8 cellular contexts compared by ENCODE assay signal in genomic region chr19:6373813-6374108, GRCh38. TPM values are rescaled to one million over a fixed set of nuclear protein-coding genes. Genes with fewer than 3 reads are reported as not detected.
DNase-seq lines count a peak whose midpoint lies in the region; ATAC-seq, FAIRE-seq and TF ChIP-seq lines count a peak whose summit lies in the region.

No MANE protein-coding gene starts in this region.

- intact Hi-C loops in gastrocnemius medialis (cut with DNase I; ENCODE audit: low total_unique reads) (loop anchor here (1.0 to 10.0 kb wide), 9 partner anchors 12 to 749 kb away; partner anchors contain the start of genes CLPP, GPR108, GTF2F1 and MLLT1), lower leg skin (cut with DNase I; ENCODE audit: low total_unique reads) (no loop called here)

- peak overlapping the region; percentile 64 for H3K27ac ChIP-seq in SU-DHL-6 (ENCODE audit: low read depth, low read length)
- peak overlapping the region; percentile 98 to 100 (median 100) for H3K27ac ChIP-seq in gastrocnemius medialis

- DNase-seq in GM19239 (ENCODE audit: insufficient read length, low spot score), result peak; percentile 51
- no peak for DNase-seq in fibroblast of mammary gland (ENCODE audit: low read depth)
- DNase-seq in gastrocnemius medialis, result no peak
- DNase-seq in activated CD4-positive, alpha-beta T cell treated with anti-CD3 and anti-CD28 coated beads for 1 hour, result no peak
- no peak for DNase-seq in lower leg skin (ENCODE audit: low spot score in 2 of 2)

- H3K4me3 ChIP-seq in SU-DHL-6 (ENCODE audit: insufficient read depth, low read length, poor library complexity, severe bottlenecking), result peak overlapping the region; percentile 57
- peak overlapping the region; percentile 50 for H3K4me3 ChIP-seq in fibroblast of mammary gland (ENCODE audit: control insufficient read depth, low read depth, low read length)
- peak overlapping the region; percentile 31 to 99 (median 89) for H3K4me3 ChIP-seq in gastrocnemius medialis
- no peak overlapping the region for H3K4me3 ChIP-seq in lower leg skin (ENCODE audit: low read depth, poor library complexity, severe bottlenecking)

- WGBS in lower leg skin, 2 donors, result 14 to 24% methylated on average over 5 of the region's 5 CpGs

- H3F3A ChIP-seq in SU-DHL-6 (ENCODE audit: insufficient read depth), result peaks cover 7% of the 10 kb centered on the region

- peak overlapping the region; percentile 56 for H3K9ac ChIP-seq in SU-DHL-6 (ENCODE audit: low read length)

- no peak for TF ChIP-seq CTCF in SU-DHL-6 (IDR thresholded peaks at IDR 0.05; ENCODE audit: insufficient read depth, low read length, poor library complexity, severe bottlenecking)
- no peak for TF ChIP-seq CTCF in fibroblast of mammary gland (conservative IDR thresholded peaks at IDR 0.05; ENCODE audit: control insufficient read depth, insufficient read depth, low read depth, low read length)
- no peak for TF ChIP-seq CTCF in gastrocnemius medialis (IDR thresholded peaks at IDR 0.05 in 4 of 5, conservative IDR thresholded peaks at IDR 0.05 in 1 of 5)
- no peak for TF ChIP-seq CTCF in lower leg skin (IDR thresholded peaks at IDR 0.05)

- peak; percentile 61 for FAIRE-seq in GM19239 (lab: Jason Lieb, UNC)

- no peaks in the 10 kb centered on the region for H3K9me2 ChIP-seq in SU-DHL-6 (replicated peaks; ENCODE audit: insufficient read depth, low read length)

- H3K27me3 ChIP-seq in SU-DHL-6 (ENCODE audit: low read length) (no peaks in the 10 kb centered on the region), gastrocnemius medialis (no peaks in the 10 kb centered on the region)

- H3K79me2 ChIP-seq in SU-DHL-6 (ENCODE audit: insufficient read depth, low read length), result no peaks in the 10 kb centered on the region

- peak overlapping the region; percentile 59 for H2AFZ ChIP-seq in SU-DHL-6 (ENCODE audit: low read depth, low read length, severe bottlenecking)

- in situ Hi-C loops in gastrocnemius medialis (cut with MboI; ENCODE audit: low sequenced_read_pairs in 4 of 4), result no loop called here

- H3K36me3 ChIP-seq in SU-DHL-6 (ENCODE audit: low read length), result no peaks in the 10 kb centered on the region
- peaks cover 0 to 3% of the 10 kb centered on the region in 2 donors for H3K36me3 ChIP-seq in gastrocnemius medialis

- TF ChIP-seq POLR2A in gastrocnemius medialis (IDR thresholded peaks at IDR 0.05), result no peak
- TF ChIP-seq POLR2A in lower leg skin (IDR thresholded peaks at IDR 0.05), result no peak

- H3K4me1 ChIP-seq in gastrocnemius medialis, result peaks cover 0 to 10% of the 10 kb centered on the region in 2 donors

- H3K9me3 ChIP-seq in SU-DHL-6 (ENCODE audit: insufficient read depth, low read length), result no peaks in the 10 kb centered on the region
- H3K9me3 ChIP-seq in gastrocnemius medialis, result no peaks in the 10 kb centered on the region

- no peaks in the 10 kb centered on the region for H4K20me1 ChIP-seq in SU-DHL-6 (ENCODE audit: low read depth, low read length)

- peak overlapping the region; percentile 70 for H3K4me2 ChIP-seq in SU-DHL-6 (ENCODE audit: low read depth, low read length, poor library complexity, severe bottlenecking)

- ATAC-seq in gastrocnemius medialis, result no peak
- ATAC-seq in HG03571 (IDR thresholded peaks at IDR 0.05; ENCODE audit: unreplicated experiment), result no peak
- ATAC-seq in GM18870 (IDR thresholded peaks at IDR 0.05; ENCODE audit: unreplicated experiment), result no peak

RNA-seq across cellular contexts. Expression of gene ALKBH7, which starts 1.2 kb away (rescaled TPM):
- 100 to 1,000 TPM in 1 of 4 donors, 10 to 100 TPM in 3; 42.2 to 112 (median 90.4) TPM for total RNA-seq in gastrocnemius medialis
- total RNA-seq in lower leg skin, result 10 to 100 TPM; 54.5 to 91.1 (median 77.4) TPM

RNA-seq across cellular contexts. Expression of gene PSPN, which starts 2.0 kb away (rescaled TPM):
- total RNA-seq in gastrocnemius medialis, result under 1 TPM; 0.15 to 0.75 (median 0.43) TPM
- total RNA-seq in lower leg skin, result under 1 TPM; 0.47 to 0.68 (median 0.62) TPM

RNA-seq across cellular contexts. Expression of gene CLPP, which starts 12.4 kb away (rescaled TPM):
- total RNA-seq in gastrocnemius medialis, result 100 to 1,000 TPM; 143 to 168 (median 163) TPM
- 10 to 100 TPM; 55.1 to 84.8 (median 74.1) TPM for total RNA-seq in lower leg skin

RNA-seq across cellular contexts. Expression of gene GTF2F1, which starts 19.2 kb away (rescaled TPM):
- total RNA-seq in gastrocnemius medialis (10 to 100 TPM; 11.4 to 34.8 (median 22.4) TPM), lower leg skin (10 to 100 TPM; 33.2 to 59.5 (median 43.1) TPM)

RNA-seq across cellular contexts. Expression of gene ACER1, which starts 40.3 kb away (rescaled TPM):
- total RNA-seq in gastrocnemius medialis (not detected), lower leg skin (100 to 1,000 TPM in 1 of 4 donors, 10 to 100 TPM in 3; 56.9 to 135 (median 86.2) TPM)
